In genomic region chr9:6714176-6714575, GRCh38 we compare ENCODE assay signal across 1 cellular context.
TF ChIP-seq lines count a peak whose summit lies in the region.

No MANE protein-coding gene starts in this region.

TF ChIP-seq in liver, 16 proteins besides CTCF, POLR2A, EP300 and RAD21 (continued from another document):
- no peak for TF ChIP-seq ATF3 (IDR thresholded peaks at IDR 0.05)
- TF ChIP-seq YY1 (IDR thresholded peaks at IDR 0.05), result peak; percentile 51
- no peak for TF ChIP-seq HNF4G (IDR thresholded peaks at IDR 0.05)
- TF ChIP-seq RXRA (IDR thresholded peaks at IDR 0.05), result peak; percentile 37 to 55
- TF ChIP-seq NR2F2 (IDR thresholded peaks at IDR 0.05), result no peak
- TF ChIP-seq HNF4A (conservative IDR thresholded peaks at IDR 0.05), result peak; percentile 66
- TF ChIP-seq REST (IDR thresholded peaks at IDR 0.05), result no peak
- no peak for TF ChIP-seq FOXA2 (IDR thresholded peaks at IDR 0.05)
- no peak for TF ChIP-seq FOXA1 (IDR thresholded peaks at IDR 0.05)
- peak; percentile 76 for TF ChIP-seq MAX (IDR thresholded peaks at IDR 0.05)
- peak in 1 of 2 donors; percentile 29 for TF ChIP-seq EGR1 (IDR thresholded peaks at IDR 0.05; ENCODE audit: low read depth in 2 of 2)
- no peak for TF ChIP-seq SP1 (IDR thresholded peaks at IDR 0.05)
- TF ChIP-seq GABPA (IDR thresholded peaks at IDR 0.05 in 1 of 2, conservative IDR thresholded peaks at IDR 0.05 in 1 of 2), result no peak
- no peak for TF ChIP-seq TAF1 (conservative IDR thresholded peaks at IDR 0.05)
- no peak for TF ChIP-seq JUND (IDR thresholded peaks at IDR 0.05)
